22 cellular contexts compared by ENCODE assay signal in genomic region chr6:4031442-4031841, GRCh38. TPM values are rescaled to one million over a fixed set of nuclear protein-coding genes. Genes with fewer than 3 reads are reported as not detected.
A peak's percentile ranks its signal among the peaks of the same experiment; 100 is the strongest.
DNase-seq lines count a peak whose midpoint lies in the region; ATAC-seq, FAIRE-seq and TF ChIP-seq lines count a peak whose summit lies in the region.
"Had no signal": no experiment of that assay in that cellular context is flagged by ENCODE, and none has a peak within 500 bp of the region (broad histone marks: within the 10 kb centered on the region; RNA-seq: fewer than 3 reads in every experiment).

No MANE protein-coding gene starts in this region.

- no peak for TF ChIP-seq RAD21 in HepG2 (CRISPR knock-in tag; IDR thresholded peaks at IDR 0.05)

- H3K4me1 Mint-ChIP-seq in HFFc6 (ENCODE audit: low read depth): peaks cover 41% of the 10 kb centered on the region
- peaks cover 58% of the 10 kb centered on the region for H3K4me1 Mint-ChIP-seq in dendritic cell treated with granulocyte-macrophage colony-stimulating factor and Interleukin-4, amounts not matched to agents 40 ng/mL and 50 ng/mL, for 4 days (ENCODE audit: low read depth)
- peaks cover 65% of the 10 kb centered on the region for H3K4me1 Mint-ChIP-seq in stimulated activated memory B cell treated with anti-CD40 and anti-IgM and Interleukin-4, amounts not matched to agents 10 μg/mL and 1 μg/mL and 100 μg/mL, for 72 hours

- FAIRE-seq in HepG2 (lab: Jason Lieb, UNC) (no peak), GM12891 (lab: Jason Lieb, UNC) (no peak)
- FAIRE-seq: endothelial cell of umbilical vein had no signal

- CTCF ChIA-PET in HepG2 (lab: Yijun Ruan, JAX; ENCODE audit: low intra/inter-chr PET ratio, low total read pairs): no interaction called here

- intact Hi-C loops in HepG2 (cut with micrococcal nuclease; ENCODE audit: unreplicated experiment) (no loop called here), right lobe of liver (cut with DNase I) (no loop called here)
- intact Hi-C loops in dendritic cell treated with granulocyte-macrophage colony-stimulating factor and Interleukin-4, amounts not matched to agents 40 ng/mL and 50 ng/mL, for 4 days (cut with micrococcal nuclease): no loop called here

- POLR2A ChIA-PET in HepG2 (lab: Yijun Ruan, JAX): interaction anchor here (1.0 kb wide), 1 partner anchor 10 kb away, joined by 6 read pairs; a partner anchor contains a TSS

- H3K4me3 ChIP-seq in HepG2 (replicated peaks in 1 of 3; ENCODE audit: insufficient read depth in 1 of 3, low read depth in 2 of 3, low read length in 3 of 3) (no peak overlapping the region), right lobe of liver (no peak overlapping the region)
- H3K4me3 ChIP-seq: BLaER1 treated with 17β-estradiol and CSF1 and Interleukin-3, amounts not matched to agents 10 nM and 100 nM; dorsolateral prefrontal cortex; SJSA1; spleen; upper lobe of left lung had no signal

- BruUV-seq in HepG2 (replicated peaks; lab: Mats Ljungman, UMichigan): no TSS peak

- ATAC-seq in HepG2: no peak
- ATAC-seq in right lobe of liver: no peak
- ATAC-seq in stimulated activated memory B cell treated with anti-CD40 and anti-IgM and Interleukin-4, amounts not matched to agents 10 μg/mL and 1 μg/mL and 100 μg/mL, for 72 hours: no peak
- ATAC-seq: left lobe of liver had no signal

- H3K36me3 Mint-ChIP-seq in HFFc6 (ENCODE audit: low read depth): peaks cover 45% of the 10 kb centered on the region
- peaks cover 75% of the 10 kb centered on the region for H3K36me3 Mint-ChIP-seq in dendritic cell treated with granulocyte-macrophage colony-stimulating factor and Interleukin-4, amounts not matched to agents 40 ng/mL and 50 ng/mL, for 4 days (ENCODE audit: low read depth)
- peaks cover 46% of the 10 kb centered on the region for H3K36me3 Mint-ChIP-seq in stimulated activated memory B cell treated with anti-CD40 and anti-IgM and Interleukin-4, amounts not matched to agents 10 μg/mL and 1 μg/mL and 100 μg/mL, for 72 hours

- H4K20me1 ChIP-seq in HepG2 (ENCODE audit: insufficient read depth, low read length): peaks cover 53% of the 10 kb centered on the region

- no peak overlapping the region for H3K4me2 ChIP-seq in HepG2 (ENCODE audit: low read depth, low read length)

- no peak overlapping the region for H3K9ac ChIP-seq in HepG2 (ENCODE audit: insufficient read depth, low read depth, low read length)
- H3K9ac ChIP-seq: BLaER1 treated with 17β-estradiol and CSF1 and Interleukin-3, amounts not matched to agents 10 nM and 100 nM had no signal

- H3K79me2 ChIP-seq in HepG2 (ENCODE audit: insufficient read depth, low read length): peaks cover 92% of the 10 kb centered on the region

- H3K27me3 ChIP-seq in HepG2 (ENCODE audit: control insufficient read depth in 1 of 2, insufficient read depth in 2 of 2, low read length in 2 of 2) (no peaks in the 10 kb centered on the region), right lobe of liver (no peaks in the 10 kb centered on the region)
- H3K27me3 ChIP-seq: BLaER1 treated with 17β-estradiol and CSF1 and Interleukin-3, amounts not matched to agents 10 nM and 100 nM; dorsolateral prefrontal cortex; SJSA1; spleen; upper lobe of left lung had no signal

- TF ChIP-seq EP300 in HepG2 (IDR thresholded peaks at IDR 0.05; ENCODE audit: low read depth in 2 of 2, low read length in 2 of 2): no peak
- no peak for TF ChIP-seq EP300 in HepG2 (CRISPR knock-in tag; IDR thresholded peaks at IDR 0.05; ENCODE audit: borderline replicate concordance)

- peaks cover 19 to 70% of the 10 kb centered on the region in 2 experiments for H3K36me3 ChIP-seq in HepG2 (replicated peaks in 1 of 2; ENCODE audit: control insufficient read depth in 1 of 2, insufficient read depth in 2 of 2, low read length in 2 of 2)
- H3K36me3 ChIP-seq in right lobe of liver: peaks cover 0 to 16% (median 10%) of the 10 kb centered on the region in 4 donors

- no peak for DNase-seq in HepG2 (ENCODE audit: low spot score)
- no peak for DNase-seq in right lobe of liver
- DNase-seq in HFFc6: no peak
- no peak for DNase-seq in GM12891 (ENCODE audit: insufficient read length, low spot score)
- no peak for DNase-seq in NCI-H2227 treated with DMSO at 0.1 percent for 48 hours (lab: John Stamatoyannopoulos, UW)
- DNase-seq: dorsolateral prefrontal cortex, Karpas-422, mesenchymal stem cell, MV-4-11, RPMI8226, spleen, substantia nigra, upper lobe of left lung had no signal

- TF ChIP-seq POLR2A in HepG2 (IDR thresholded peaks at IDR 0.05; ENCODE audit: insufficient read depth in 1 of 2, low read depth in 2 of 2, low read length in 2 of 2): no peak
- no peak for TF ChIP-seq POLR2A in right lobe of liver (IDR thresholded peaks at IDR 0.05)
- TF ChIP-seq POLR2A in GM12891 (IDR thresholded peaks at IDR 0.05; ENCODE audit: low read depth, low read length): no peak

- peak overlapping the region; percentile 6 for H3K27ac Mint-ChIP-seq in HFFc6
- H3K27ac Mint-ChIP-seq in dendritic cell treated with granulocyte-macrophage colony-stimulating factor and Interleukin-4, amounts not matched to agents 40 ng/mL and 50 ng/mL, for 4 days: peak overlapping the region; percentile 7
- H3K27ac Mint-ChIP-seq in stimulated activated memory B cell treated with anti-CD40 and anti-IgM and Interleukin-4, amounts not matched to agents 10 μg/mL and 1 μg/mL and 100 μg/mL, for 72 hours: peak overlapping the region; percentile 6

- no peaks in the 10 kb centered on the region for H3K9me3 Mint-ChIP-seq in HFFc6
- H3K9me3 Mint-ChIP-seq in dendritic cell treated with granulocyte-macrophage colony-stimulating factor and Interleukin-4, amounts not matched to agents 40 ng/mL and 50 ng/mL, for 4 days: no peaks in the 10 kb centered on the region
- H3K9me3 Mint-ChIP-seq in stimulated activated memory B cell treated with anti-CD40 and anti-IgM and Interleukin-4, amounts not matched to agents 10 μg/mL and 1 μg/mL and 100 μg/mL, for 72 hours: no peaks in the 10 kb centered on the region

- no peaks in the 10 kb centered on the region for H3K27me3 Mint-ChIP-seq in HFFc6 (ENCODE audit: insufficient read depth)
- H3K27me3 Mint-ChIP-seq in dendritic cell treated with granulocyte-macrophage colony-stimulating factor and Interleukin-4, amounts not matched to agents 40 ng/mL and 50 ng/mL, for 4 days: no peaks in the 10 kb centered on the region
- no peaks in the 10 kb centered on the region for H3K27me3 Mint-ChIP-seq in stimulated activated memory B cell treated with anti-CD40 and anti-IgM and Interleukin-4, amounts not matched to agents 10 μg/mL and 1 μg/mL and 100 μg/mL, for 72 hours

- 100% methylated on average over 1 of the region's 1 CpG for WGBS in HepG2 (ENCODE audit: low lambda C conversion rate)
- WGBS in right lobe of liver (ENCODE audit: insufficient coverage, low coverage, low lambda C conversion rate, missing lambda C conversion rate): 74% methylated on average over 1 of the region's 1 CpG

- in situ Hi-C loops in HepG2 (cut with HindIII; ENCODE audit: extremely low pct_ligation_motif_present, low pct_unique_long_range_greater_than_20kb): no loop called here

- H3K9me3 ChIP-seq in HepG2 (ENCODE audit: low read length): no peaks in the 10 kb centered on the region
- no peaks in the 10 kb centered on the region for H3K9me3 ChIP-seq in right lobe of liver
- H3K9me3 ChIP-seq: BLaER1 treated with 17β-estradiol and CSF1 and Interleukin-3, amounts not matched to agents 10 nM and 100 nM; SJSA1; spleen; upper lobe of left lung had no signal

- H3K27ac ChIP-seq in HepG2 (ENCODE audit: extremely low read length, insufficient read depth, low read length) (no peak overlapping the region), right lobe of liver (no peak overlapping the region)
- H3K27ac ChIP-seq: dorsolateral prefrontal cortex, SJSA1, spleen, upper lobe of left lung had no signal

- H3K4me1 ChIP-seq in HepG2 (ENCODE audit: insufficient read depth, low read length) (peaks cover 37% of the 10 kb centered on the region), right lobe of liver (peaks cover 0 to 6% (median 0%) of the 10 kb centered on the region in 4 donors)

- H3K4me3 Mint-ChIP-seq in HFFc6: no peak overlapping the region
- H3K4me3 Mint-ChIP-seq in dendritic cell treated with granulocyte-macrophage colony-stimulating factor and Interleukin-4, amounts not matched to agents 40 ng/mL and 50 ng/mL, for 4 days: no peak overlapping the region
- H3K4me3 Mint-ChIP-seq in stimulated activated memory B cell treated with anti-CD40 and anti-IgM and Interleukin-4, amounts not matched to agents 10 μg/mL and 1 μg/mL and 100 μg/mL, for 72 hours: no peak overlapping the region

- TF ChIP-seq CTCF in HepG2 (CRISPR knock-in tag; IDR thresholded peaks at IDR 0.05) (no peak), right lobe of liver (IDR thresholded peaks at IDR 0.05) (no peak), HFFc6 (IDR thresholded peaks at IDR 0.05) (no peak)

- no peak overlapping the region for H2AFZ ChIP-seq in HepG2 (ENCODE audit: low read length)

TF ChIP-seq in GM12891, 5 proteins besides CTCF, POLR2A, EP300 and RAD21 (continues in another document):
- TF ChIP-seq POU2F2 (IDR thresholded peaks at IDR 0.05; ENCODE audit: low read depth, low read length) (no peak), POLR2AphosphoS5 (IDR thresholded peaks at IDR 0.05; ENCODE audit: low read depth, low read length) (no peak)

RNA-seq across cellular contexts. Expression of gene FAM217A, which starts 47.5 kb away (rescaled TPM):
- total RNA-seq in HepG2 (2016; rRNA removed; fragmentation: Illumina TruSeq; extraction: Trizol): not detected in 2 replicates
- total RNA-seq in HepG2 (2016; cell fraction: cytosol; rRNA removed; fragmentation: Illumina TruSeq; extraction: Trizol; ENCODE audit: low read depth): not detected in 2 replicates
- not detected in 2 replicates for total RNA-seq in HepG2 (2016; cell fraction: insoluble cytoplasmic fraction; rRNA removed; fragmentation: Illumina TruSeq; extraction: Trizol)
- not detected in 2 replicates for total RNA-seq in HepG2 (2016; cell fraction: membrane; rRNA removed; fragmentation: Illumina TruSeq; extraction: Trizol)
- total RNA-seq in HepG2 (2016; cell fraction: nucleus; rRNA removed; fragmentation: Illumina TruSeq; extraction: Trizol): not detected in 2 replicates
- polyA plus RNA-seq in HepG2 (2011; rRNA removed): not detected in 2 replicates
- polyA plus RNA-seq in HepG2 (2011; cell fraction: cytosol; rRNA removed): not detected in 2 replicates
- not detected in 2 replicates for polyA plus RNA-seq in HepG2 (2011; cell fraction: nucleus; rRNA removed)
- not detected in 2 replicates for polyA plus RNA-seq in HepG2 (2012)
- polyA plus RNA-seq in HepG2 (2016; cell fraction: cytosol; fragmentation: Illumina TruSeq; extraction: Trizol; ENCODE audit: low read depth): not detected in 2 replicates
- not detected in 2 replicates for polyA plus RNA-seq in HepG2 (2016; cell fraction: insoluble cytoplasmic fraction; fragmentation: Illumina TruSeq; extraction: Trizol; ENCODE audit: low read depth)
- not detected in 2 replicates for polyA plus RNA-seq in HepG2 (2016; cell fraction: membrane; fragmentation: Illumina TruSeq; extraction: Trizol; ENCODE audit: low read depth)
- polyA plus RNA-seq in HepG2 (2016; cell fraction: nucleus; fragmentation: Illumina TruSeq; extraction: Trizol; ENCODE audit: insufficient read depth, low read depth): not detected in 2 replicates
- not detected in 2 replicates for polyA minus RNA-seq in HepG2 (2011; rRNA and poly(A)+ RNA removed; ENCODE audit: low replicate concordance)
- polyA minus RNA-seq in HepG2 (2011; cell fraction: cytosol; rRNA and poly(A)+ RNA removed): not detected in 2 replicates
- polyA minus RNA-seq in HepG2 (2011; cell fraction: nucleus; rRNA and poly(A)+ RNA removed): not detected in 2 replicates
- total RNA-seq in right lobe of liver: not detected
- total RNA-seq in HFFc6 (2021; fragmentation: NEBNext Ultra II Directional; extraction: Animal tissue kit (Norgen Biotek cat#: 25700)): not detected
- not detected for polyA plus RNA-seq in GM12891 (2012; ENCODE audit: low read depth, missing spikeins)
- total RNA-seq: endothelial cell of umbilical vein, glomerular endothelial cell, left lobe of liver, NCI-H460, osteoblast, SJSA1, spleen, upper lobe of left lung had no signal
- polyA plus RNA-seq: endothelial cell of umbilical vein, spleen had no signal
